ENCODE assay signal across 8 cellular contexts in genomic region chr2:193963472-193964119, GRCh38.
A peak's percentile ranks its signal among the peaks of the same experiment; 100 is the strongest.
DNase-seq lines count a peak whose midpoint lies in the region; ATAC-seq and TF ChIP-seq lines count a peak whose summit lies in the region.

No MANE protein-coding gene starts in this region.

- H3K79me2 ChIP-seq in Karpas-422 (ENCODE audit: low read length): no peaks in the 10 kb centered on the region

- TF ChIP-seq CTCF in Caco-2 (IDR thresholded peaks at IDR 0.05; ENCODE audit: insufficient read depth in 1 of 2, low read depth in 1 of 2, low read length in 1 of 2, severe bottlenecking in 1 of 2, unreplicated experiment in 1 of 2) (peak; percentile 62 to 68), astrocyte of the cerebellum (IDR thresholded peaks at IDR 0.05; ENCODE audit: low read depth, low read length, missing control alignments) (peak; percentile 84), osteocyte (IDR thresholded peaks at IDR 0.05) (peak; percentile 87)

- H3K4me2 ChIP-seq in Karpas-422 (ENCODE audit: low read depth, low read length, poor library complexity, severe bottlenecking): no peak overlapping the region

- BruUV-seq in Caco-2 (replicated peaks; lab: Mats Ljungman, UMichigan): no TSS peak

- H3K9me3 ChIP-seq in Caco-2: no peaks in the 10 kb centered on the region
- H3K9me3 ChIP-seq in Karpas-422 (ENCODE audit: low read length): peaks cover 4% of the 10 kb centered on the region

- intact Hi-C loops in Caco-2 (cut with micrococcal nuclease; ENCODE audit: unreplicated experiment): loop anchor here (1.0 to 5.0 kb wide), 2 partner anchors 268 to 1216 kb away; no protein-coding TSS in a partner anchor

- in situ Hi-C loops in astrocyte of the cerebellum (cut with HindIII; ENCODE audit: low sequenced_read_pairs): no loop called here

- CTCF ChIA-PET in Caco-2 (lab: Charles Lee): interaction anchor here (0.6 kb wide), 1 partner anchor 113 kb away, joined by 3 read pairs; no protein-coding TSS in a partner anchor

- no peak overlapping the region for H3K4me3 ChIP-seq in Caco-2 (ENCODE audit: low read depth, low read length)
- no peak overlapping the region for H3K4me3 ChIP-seq in Karpas-422 (ENCODE audit: low read length)
- H3K4me3 ChIP-seq in astrocyte of the cerebellum (ENCODE audit: low read depth, low read length): no peak overlapping the region

- H3K4me3 Mint-ChIP-seq in Caco-2 (ENCODE audit: unreplicated experiment) (no peak overlapping the region), osteocyte (ENCODE audit: unreplicated experiment) (no peak overlapping the region)

- no peaks in the 10 kb centered on the region for H3K27me3 ChIP-seq in Caco-2 (replicated peaks; ENCODE audit: control insufficient read depth, insufficient read depth, low read length)
- no peaks in the 10 kb centered on the region for H3K27me3 ChIP-seq in Karpas-422 (ENCODE audit: low read length)

- ATAC-seq in GM19395 (IDR thresholded peaks at IDR 0.05; ENCODE audit: unreplicated experiment): peak; percentile 82

- no peak overlapping the region for H3K27ac Mint-ChIP-seq in Caco-2 (ENCODE audit: unreplicated experiment)
- no peak overlapping the region for H3K27ac Mint-ChIP-seq in osteocyte (ENCODE audit: unreplicated experiment)

- no peaks in the 10 kb centered on the region for H4K20me1 ChIP-seq in Karpas-422 (ENCODE audit: insufficient read depth, low read depth, low read length)

- 0 out of 2 replicates have a peak, but pooled peaks cover 4% of the 10 kb centered on the region for H3K4me1 ChIP-seq in Caco-2
- H3K4me1 ChIP-seq in Karpas-422 (ENCODE audit: low read length): no peaks in the 10 kb centered on the region

- no peak overlapping the region for H3K27ac ChIP-seq in Karpas-422 (ENCODE audit: low read length)

- H3K27me3 Mint-ChIP-seq in Caco-2 (ENCODE audit: insufficient read depth, unreplicated experiment): no peaks in the 10 kb centered on the region
- no peaks in the 10 kb centered on the region for H3K27me3 Mint-ChIP-seq in osteocyte (ENCODE audit: unreplicated experiment)

- POLR2A ChIA-PET in Caco-2 (lab: Charles Lee): no interaction called here

- H3K36me3 Mint-ChIP-seq in Caco-2 (ENCODE audit: insufficient read depth, unreplicated experiment): no peaks in the 10 kb centered on the region
- no peaks in the 10 kb centered on the region for H3K36me3 Mint-ChIP-seq in osteocyte (ENCODE audit: unreplicated experiment)

- no peak overlapping the region for H2AFZ ChIP-seq in Karpas-422 (ENCODE audit: low read length)

- no peaks in the 10 kb centered on the region for H3K36me3 ChIP-seq in Caco-2 (ENCODE audit: control insufficient read depth, insufficient read depth, low read length)
- no peaks in the 10 kb centered on the region for H3K36me3 ChIP-seq in Karpas-422 (ENCODE audit: insufficient read depth, low read length)

- H3K9ac ChIP-seq in Karpas-422 (ENCODE audit: low read length): no peak overlapping the region

- no peaks in the 10 kb centered on the region for H3K9me2 ChIP-seq in Karpas-422 (replicated peaks; ENCODE audit: insufficient read depth, low read length)

- DNase-seq in Caco-2: peak in 1 of 2 experiments; percentile 54
- peak; percentile 43 for DNase-seq in Karpas-422
- DNase-seq in astrocyte of the cerebellum (ENCODE audit: low read depth): peak; percentile 48
- no peak for DNase-seq in osteocyte (ENCODE audit: extremely low spot score, unreplicated experiment)
- DNase-seq in MV-4-11 (lab: John Stamatoyannopoulos, UW): no peak
- DNase-seq in effector CD8-positive, alpha-beta T cell (lab: John Stamatoyannopoulos, UW): no peak
- DNase-seq in NCI-H187 treated with DMSO at 0.1 percent for 48 hours (lab: John Stamatoyannopoulos, UW): no peak

- no peaks in the 10 kb centered on the region for H3K9me3 Mint-ChIP-seq in Caco-2 (ENCODE audit: unreplicated experiment)
- no peaks in the 10 kb centered on the region for H3K9me3 Mint-ChIP-seq in osteocyte (ENCODE audit: unreplicated experiment)

- no peaks in the 10 kb centered on the region for H3K4me1 Mint-ChIP-seq in Caco-2 (ENCODE audit: low read depth, unreplicated experiment)
- H3K4me1 Mint-ChIP-seq in osteocyte (ENCODE audit: unreplicated experiment): peaks cover 14% of the 10 kb centered on the region

Comparison
In these comparisons a context has a peak if more than half of its experiments do, and no peak if none do; other contexts are left out.
1. DNase-seq: peak in Karpas-422 (single experiment) and astrocyte of the cerebellum (single experiment); none in osteocyte (single experiment), MV-4-11 (single experiment), effector CD8-positive, alpha-beta T cell (single experiment) and NCI-H187 treated with DMSO at 0.1 percent for 48 hours (single experiment).
2. Peak in every context shown above with its lines, with median percentiles within 50 percentile points of each other: CTCF ChIP-seq.